In the genomic region with DNA sequence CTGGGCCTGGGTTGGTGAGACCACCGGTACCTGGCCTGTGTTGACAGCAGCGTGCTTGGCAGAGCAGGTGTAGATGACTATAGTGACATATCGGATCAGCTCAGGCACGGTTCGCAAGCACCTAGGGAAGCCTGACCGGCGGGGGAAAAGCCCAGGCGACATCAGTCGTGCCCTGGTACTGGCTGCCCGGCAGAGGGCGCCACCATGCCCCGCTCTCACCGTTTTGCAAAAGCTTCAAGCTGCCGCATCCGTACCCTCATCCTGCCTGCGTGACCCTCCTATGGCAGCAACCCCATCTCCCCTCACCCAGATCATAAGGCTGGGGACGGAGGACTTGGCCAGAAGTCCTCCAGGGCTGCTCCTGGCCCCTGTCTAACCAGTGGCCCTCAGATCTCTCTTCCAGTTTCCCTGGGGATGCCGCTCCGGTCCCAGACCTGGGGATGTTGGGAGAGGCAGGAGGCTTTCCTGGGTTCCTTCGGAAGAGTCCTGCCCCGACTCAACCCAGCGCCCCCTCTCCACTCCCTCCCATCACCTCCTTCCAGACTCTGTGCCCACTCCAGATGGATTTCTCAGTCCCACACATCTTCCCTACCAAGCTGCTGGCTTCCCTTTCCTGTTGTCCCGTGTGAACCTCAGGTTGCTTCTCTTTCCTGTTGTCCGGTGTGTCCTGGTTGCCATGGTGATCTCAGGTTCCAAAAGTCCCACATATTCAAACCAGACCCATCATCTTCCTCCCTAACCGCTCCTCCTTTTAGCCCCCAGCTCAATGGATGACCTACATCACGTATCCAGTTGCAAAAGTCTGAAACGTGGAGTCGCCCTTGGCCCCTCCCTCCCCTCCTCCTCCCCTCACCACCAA, we compare ENCODE assay signal across 8 cellular contexts. TPM values are rescaled to one million over a fixed set of nuclear protein-coding genes. Genes with fewer than 3 reads are reported as not detected.
DNase-seq lines count a peak whose midpoint lies in the region; TF ChIP-seq lines count a peak whose summit lies in the region.

No MANE protein-coding gene starts in this region.

- no peaks in the 10 kb centered on the region for H4K20me1 ChIP-seq in OCI-LY3 (ENCODE audit: insufficient read depth, low read length)

- no peaks in the 10 kb centered on the region for H3K9me3 ChIP-seq in CD8-positive, alpha-beta memory T cell (ENCODE audit: low read length)
- H3K9me3 ChIP-seq in OCI-LY3 (ENCODE audit: insufficient read depth, low read length) (no peaks in the 10 kb centered on the region), stomach smooth muscle (ENCODE audit: control insufficient read depth in 2 of 2, low read length in 2 of 2) (no peaks in the 10 kb centered on the region)

- H3K4me3 Mint-ChIP-seq in CD8-positive, alpha-beta memory T cell, result peak overlapping the region; percentile 16 to 86 (median 81)
- H3K4me3 Mint-ChIP-seq in HFFc6 (peak overlapping the region; percentile 64), nephron progenitor cell (peak overlapping the region; percentile 78)
- peak overlapping the region; percentile 73 for H3K4me3 Mint-ChIP-seq in activated T-cell treated with anti-CD3 and anti-CD28 coated beads, Interleukin-2, amount 50 U/mL, for 24 hours

- H3K4me2 ChIP-seq in OCI-LY3 (ENCODE audit: low read length), result peak overlapping the region; percentile 77

- no peak overlapping the region for H3K9ac ChIP-seq in OCI-LY3 (ENCODE audit: low read length)
- H3K9ac ChIP-seq in stomach smooth muscle (ENCODE audit: low read length in 2 of 2), result no peak overlapping the region

- peak; percentile 95 for TF ChIP-seq CTCF in HFFc6 (IDR thresholded peaks at IDR 0.05)
- TF ChIP-seq CTCF in OCI-LY3 (IDR thresholded peaks at IDR 0.05; ENCODE audit: low read depth, low read length), result peak; percentile 65
- TF ChIP-seq CTCF in nephron progenitor cell (IDR thresholded peaks at IDR 0.05), result peak; percentile 84

- no peaks in the 10 kb centered on the region for H3K36me3 Mint-ChIP-seq in CD8-positive, alpha-beta memory T cell
- H3K36me3 Mint-ChIP-seq in HFFc6 (ENCODE audit: low read depth) (no peaks in the 10 kb centered on the region), nephron progenitor cell (ENCODE audit: low read depth) (no peaks in the 10 kb centered on the region)
- H3K36me3 Mint-ChIP-seq in activated T-cell treated with anti-CD3 and anti-CD28 coated beads, Interleukin-2, amount 50 U/mL, for 24 hours (ENCODE audit: low read depth), result no peaks in the 10 kb centered on the region

- DNase-seq in CD8-positive, alpha-beta memory T cell, result peak; percentile 70 to 85 (median 80)
- DNase-seq in HFFc6 (peak; percentile 25), fibroblast of peridontal ligament (ENCODE audit: extremely low read depth) (peak; percentile 35), nephron progenitor cell (peak; percentile 89), middle frontal gyrus (ENCODE audit: extremely low spot score, low spot score) (no peak)
- peak; percentile 90 for DNase-seq in activated T-cell treated with anti-CD3 and anti-CD28 coated beads, Interleukin-2, amount 50 U/mL, for 24 hours

- H3K27me3 Mint-ChIP-seq in CD8-positive, alpha-beta memory T cell, result peaks cover 36 to 47% of the 10 kb centered on the region in 2 donors
- H3K27me3 Mint-ChIP-seq in HFFc6 (ENCODE audit: insufficient read depth) (peaks cover 83% of the 10 kb centered on the region), nephron progenitor cell (ENCODE audit: low read depth, poor library complexity) (peaks cover 100% of the 10 kb centered on the region)
- peaks cover 47% of the 10 kb centered on the region for H3K27me3 Mint-ChIP-seq in activated T-cell treated with anti-CD3 and anti-CD28 coated beads, Interleukin-2, amount 50 U/mL, for 24 hours

- H3K27ac ChIP-seq in CD8-positive, alpha-beta memory T cell (ENCODE audit: low read depth, low read length), result no peak overlapping the region
- H3K27ac ChIP-seq in OCI-LY3 (ENCODE audit: low read length) (no peak overlapping the region), stomach smooth muscle (ENCODE audit: low read length) (no peak overlapping the region)

- H3K27ac Mint-ChIP-seq in CD8-positive, alpha-beta memory T cell, result peak overlapping the region in 5 of 8 donors; percentile 47 to 91 (median 78)
- H3K27ac Mint-ChIP-seq in HFFc6 (no peak overlapping the region), nephron progenitor cell (no peak overlapping the region)
- no peak overlapping the region for H3K27ac Mint-ChIP-seq in activated T-cell treated with anti-CD3 and anti-CD28 coated beads, Interleukin-2, amount 50 U/mL, for 24 hours

- peaks cover 0 to 1% (median 0%) of the 10 kb centered on the region in 5 donors for H3K9me3 Mint-ChIP-seq in CD8-positive, alpha-beta memory T cell
- H3K9me3 Mint-ChIP-seq in HFFc6 (no peaks in the 10 kb centered on the region), nephron progenitor cell (peaks cover 3% of the 10 kb centered on the region)
- H3K9me3 Mint-ChIP-seq in activated T-cell treated with anti-CD3 and anti-CD28 coated beads, Interleukin-2, amount 50 U/mL, for 24 hours, result no peaks in the 10 kb centered on the region

- H3K4me3 ChIP-seq in CD8-positive, alpha-beta memory T cell (ENCODE audit: low read length), result peak overlapping the region; percentile 51
- peak overlapping the region; percentile 71 for H3K4me3 ChIP-seq in OCI-LY3 (ENCODE audit: low read length)
- peak overlapping the region; percentile 35 to 41 for H3K4me3 ChIP-seq in stomach smooth muscle (ENCODE audit: low read length in 2 of 2)

- H3K4me1 ChIP-seq in CD8-positive, alpha-beta memory T cell (ENCODE audit: insufficient read depth, low read length), result peaks cover 25% of the 10 kb centered on the region
- H3K4me1 ChIP-seq in OCI-LY3 (ENCODE audit: low read length), result peaks cover 15% of the 10 kb centered on the region
- peaks cover 23% of the 10 kb centered on the region for H3K4me1 ChIP-seq in stomach smooth muscle (ENCODE audit: control insufficient read depth, insufficient read depth, low read length)

- no peaks in the 10 kb centered on the region for H3K36me3 ChIP-seq in CD8-positive, alpha-beta memory T cell (ENCODE audit: insufficient read depth, low read length)
- no peaks in the 10 kb centered on the region for H3K36me3 ChIP-seq in OCI-LY3 (replicated peaks; ENCODE audit: low read depth, low read length)
- no peaks in the 10 kb centered on the region for H3K36me3 ChIP-seq in stomach smooth muscle (ENCODE audit: control insufficient read depth in 2 of 2, insufficient read depth in 2 of 2, low read length in 2 of 2)

- POLR2A ChIA-PET in CD8-positive, alpha-beta memory T cell (lab: Charles Lee), result interaction anchor here (0.9 to 1.2 kb wide), 2 partner anchors 14 to 221 kb away, joined by 3 to 4 read pairs; a partner anchor contains a TSS

- CTCF ChIA-PET in CD8-positive, alpha-beta memory T cell (lab: Charles Lee), result interaction anchor here (0.6 to 3.3 kb wide), 33 partner anchors 9 to 986 kb away, joined by 3 to 33 read pairs (median 4); a partner anchor contains a TSS

- peaks cover 16 to 25% (median 19%) of the 10 kb centered on the region in 3 donors for H3K4me1 Mint-ChIP-seq in CD8-positive, alpha-beta memory T cell
- H3K4me1 Mint-ChIP-seq in HFFc6 (ENCODE audit: low read depth) (peaks cover 17% of the 10 kb centered on the region), nephron progenitor cell (peaks cover 28% of the 10 kb centered on the region)
- H3K4me1 Mint-ChIP-seq in activated T-cell treated with anti-CD3 and anti-CD28 coated beads, Interleukin-2, amount 50 U/mL, for 24 hours (ENCODE audit: low read depth), result peaks cover 20% of the 10 kb centered on the region

- peaks cover 17% of the 10 kb centered on the region for H3K27me3 ChIP-seq in CD8-positive, alpha-beta memory T cell (ENCODE audit: insufficient read depth, low read length, poor library complexity, severe bottlenecking)
- H3K27me3 ChIP-seq in OCI-LY3 (ENCODE audit: low read depth, low read length) (peaks cover 12% of the 10 kb centered on the region), stomach smooth muscle (ENCODE audit: control insufficient read depth in 1 of 2, insufficient read depth in 2 of 2, low read length in 2 of 2) (peaks cover 68 to 74% of the 10 kb centered on the region in 2 donors)

- no peaks in the 10 kb centered on the region for H3K79me2 ChIP-seq in OCI-LY3 (ENCODE audit: low read length)

- H2AFZ ChIP-seq in OCI-LY3 (ENCODE audit: low read depth, low read length), result peak overlapping the region; percentile 91

RNA-seq across cellular contexts. Expression of a gene that starts 13.7 kb away (rescaled TPM):
- 1 to 10 TPM; 1.3 to 1.9 TPM for total RNA-seq in CD8-positive, alpha-beta memory T cell
- not detected for polyA plus RNA-seq in CD8-positive, alpha-beta memory T cell
- total RNA-seq in HFFc6 (2021; fragmentation: NEBNext Ultra II Directional; extraction: Animal tissue kit (Norgen Biotek cat#: 25700)), result not detected

RNA-seq across cellular contexts. Expression of a gene that starts 35.0 kb away (rescaled TPM):
- total RNA-seq in CD8-positive, alpha-beta memory T cell, result not detected
- polyA plus RNA-seq in CD8-positive, alpha-beta memory T cell, result not detected
- not detected for total RNA-seq in HFFc6 (2021; fragmentation: NEBNext Ultra II Directional; extraction: Animal tissue kit (Norgen Biotek cat#: 25700))

RNA-seq across cellular contexts. Expression of a gene that starts 44.5 kb away (rescaled TPM):
- total RNA-seq in CD8-positive, alpha-beta memory T cell, result not detected
- not detected for polyA plus RNA-seq in CD8-positive, alpha-beta memory T cell
- under 1 TPM; 0.14 to 0.30 (median 0.21) TPM for total RNA-seq in HFFc6 (2021; fragmentation: NEBNext Ultra II Directional; extraction: Animal tissue kit (Norgen Biotek cat#: 25700))

RNA-seq across cellular contexts. Expression of a gene that starts 50.0 kb away (rescaled TPM):
- 1 to 10 TPM; 1.6 to 1.8 TPM for total RNA-seq in CD8-positive, alpha-beta memory T cell
- not detected for polyA plus RNA-seq in CD8-positive, alpha-beta memory T cell
- total RNA-seq in HFFc6 (2021; fragmentation: NEBNext Ultra II Directional; extraction: Animal tissue kit (Norgen Biotek cat#: 25700)), result under 1 TPM; 0.24 to 0.54 (median 0.41) TPM

Comparison
In these comparisons a context has a peak if more than half of its experiments do, and no peak if none do; other contexts are left out.
1. H3K27ac Mint-ChIP-seq: peak in CD8-positive, alpha-beta memory T cell (5 of 8); none in HFFc6 (single experiment), activated T-cell treated with anti-CD3 and anti-CD28 coated beads, Interleukin-2, amount 50 U/mL, for 24 hours (single experiment) and nephron progenitor cell (single experiment).
2. Peak in every context shown above with its lines, with median percentiles within 50 percentile points of each other: H3K4me3 ChIP-seq, H3K4me3 Mint-ChIP-seq and CTCF ChIP-seq.